In genomic region chr19:34316247-34316646, GRCh38 we compare ENCODE assay signal across 21 cellular contexts. TPM values are rescaled to one million over a fixed set of nuclear protein-coding genes. Genes with fewer than 3 reads are reported as not detected.
DNase-seq lines count a peak whose midpoint lies in the region; ATAC-seq and TF ChIP-seq lines count a peak whose summit lies in the region.
"Had no signal": no experiment of that assay in that cellular context is flagged by ENCODE, and none has a peak within 500 bp of the region (broad histone marks: within the 10 kb centered on the region; RNA-seq: fewer than 3 reads in every experiment).

No MANE protein-coding gene starts in this region.

- BruUV-seq in OCI-LY7 (replicated peaks; lab: Mats Ljungman, UMichigan) = no TSS peak

- intact Hi-C loops in OCI-LY7 (cut with micrococcal nuclease; ENCODE audit: unreplicated experiment) = no loop called here

- no peaks in the 10 kb centered on the region for H4K20me1 ChIP-seq in OCI-LY7 (ENCODE audit: insufficient read depth, low read length)

- peak overlapping the region; percentile 43 for H3K4me2 ChIP-seq in OCI-LY7 (ENCODE audit: low read length)

- no peak overlapping the region for H2AFZ ChIP-seq in OCI-LY7 (ENCODE audit: low read length)
- H2AFZ ChIP-seq: parathyroid adenoma had no signal

- no peak for DNase-seq in CD8-positive, alpha-beta memory T cell
- DNase-seq in OCI-LY7 (ENCODE audit: low spot score) (no peak), memory B cell (ENCODE audit: low spot score in 2 of 2) (no peak), NCI-H1092 treated with DMSO at 0.1 percent for 48 hours (lab: John Stamatoyannopoulos, UW) (no peak), NCI-H446 treated with DMSO at 0.1 percent for 48 hours (lab: John Stamatoyannopoulos, UW) (no peak)
- DNase-seq: activated gamma-delta T cell treated with Interleukin-2 at 50 U/mL for 16 hours; AML-193; caudate nucleus; GDM1; mesendoderm; MM.1S; NCI-H1694; SHP77 treated with DMSO at 0.1 percent for 48 hours; stimulated activated CD4-positive, alpha-beta T cell treated with anti-CD3 and anti-CD28 coated beads, Interleukin-2, amount 100 ng/mL, for 24 hours; thyroid gland had no signal

- no peaks in the 10 kb centered on the region for H3K36me3 ChIP-seq in CD8-positive, alpha-beta memory T cell (ENCODE audit: insufficient read depth, low read length)
- H3K36me3 ChIP-seq in OCI-LY7 (ENCODE audit: insufficient read depth, low read length) = no peaks in the 10 kb centered on the region
- H3K36me3 ChIP-seq: thyroid gland had no signal

- peaks cover 31 to 45% (median 44%) of the 10 kb centered on the region in 3 donors for H3K4me1 Mint-ChIP-seq in CD8-positive, alpha-beta memory T cell
- H3K4me1 Mint-ChIP-seq in memory B cell = peaks cover 43% of the 10 kb centered on the region
- H3K4me1 Mint-ChIP-seq in stimulated activated memory B cell treated with anti-CD40 and anti-IgM and Interleukin-4, amounts not matched to agents 10 μg/mL and 1 μg/mL and 100 μg/mL, for 72 hours = peaks cover 61% of the 10 kb centered on the region

- H3K4me3 Mint-ChIP-seq in CD8-positive, alpha-beta memory T cell = peak overlapping the region in 1 of 7 donors; percentile 25
- no peak overlapping the region for H3K4me3 Mint-ChIP-seq in memory B cell
- no peak overlapping the region for H3K4me3 Mint-ChIP-seq in stimulated activated memory B cell treated with anti-CD40 and anti-IgM and Interleukin-4, amounts not matched to agents 10 μg/mL and 1 μg/mL and 100 μg/mL, for 72 hours
- H3K4me3 Mint-ChIP-seq: natural killer cell treated with Interleukin-12 subunit alpha and Interleukin-12 subunit beta and Interleukin-15 and Interleukin-18, amount 100 ng/mL, for 72 hours had no signal

- no peak overlapping the region for H3K27ac ChIP-seq in CD8-positive, alpha-beta memory T cell (ENCODE audit: low read depth, low read length)
- peak overlapping the region; percentile 14 for H3K27ac ChIP-seq in OCI-LY7 (ENCODE audit: low read depth, low read length, poor library complexity, severe bottlenecking)

- no peak for TF ChIP-seq CTCF in OCI-LY7 (conservative IDR thresholded peaks at IDR 0.05; ENCODE audit: low read length)

- ATAC-seq in memory B cell (ENCODE audit: low read depth) = no peak
- ATAC-seq in stimulated activated memory B cell treated with anti-CD40 and anti-IgM and Interleukin-4, amounts not matched to agents 10 μg/mL and 1 μg/mL and 100 μg/mL, for 72 hours = no peak
- ATAC-seq in GM21576 (IDR thresholded peaks at IDR 0.05; ENCODE audit: unreplicated experiment) = no peak
- ATAC-seq: esophagus mucosa; natural killer cell treated with Interleukin-12 subunit alpha and Interleukin-12 subunit beta and Interleukin-15 and Interleukin-18, amount 100 ng/mL, for 72 hours had no signal

- H3K36me3 Mint-ChIP-seq in CD8-positive, alpha-beta memory T cell = peaks cover 3 to 18% (median 9%) of the 10 kb centered on the region in 3 donors
- peaks cover 5% of the 10 kb centered on the region for H3K36me3 Mint-ChIP-seq in memory B cell
- peaks cover 7% of the 10 kb centered on the region for H3K36me3 Mint-ChIP-seq in stimulated activated memory B cell treated with anti-CD40 and anti-IgM and Interleukin-4, amounts not matched to agents 10 μg/mL and 1 μg/mL and 100 μg/mL, for 72 hours

- H3K4me3 ChIP-seq in CD8-positive, alpha-beta memory T cell (ENCODE audit: low read length) = no peak overlapping the region
- H3K4me3 ChIP-seq in OCI-LY7 (ENCODE audit: low read depth, low read length, poor library complexity, severe bottlenecking) = no peak overlapping the region
- H3K4me3 ChIP-seq: thyroid gland had no signal

- H3K27me3 Mint-ChIP-seq in CD8-positive, alpha-beta memory T cell = no peaks in the 10 kb centered on the region
- H3K27me3 Mint-ChIP-seq in memory B cell = no peaks in the 10 kb centered on the region
- H3K27me3 Mint-ChIP-seq in stimulated activated memory B cell treated with anti-CD40 and anti-IgM and Interleukin-4, amounts not matched to agents 10 μg/mL and 1 μg/mL and 100 μg/mL, for 72 hours = no peaks in the 10 kb centered on the region
- H3K27me3 Mint-ChIP-seq: IgD-negative memory B cell; natural killer cell treated with Interleukin-12 subunit alpha and Interleukin-12 subunit beta and Interleukin-15 and Interleukin-18, amount 100 ng/mL, for 72 hours had no signal

- CTCF ChIA-PET in CD8-positive, alpha-beta memory T cell (lab: Charles Lee) = interaction anchor here (0.8 kb wide), 1 partner anchor 47 kb away, joined by 3 read pairs; no protein-coding TSS in a partner anchor
- CTCF ChIA-PET in OCI-LY7 (lab: Charles Lee; ENCODE audit: unreplicated experiment) = interaction anchor here (0.7 kb wide), 1 partner anchor 19 kb away, joined by 3 read pairs; no protein-coding TSS in a partner anchor

- no peaks in the 10 kb centered on the region for H3K27me3 ChIP-seq in CD8-positive, alpha-beta memory T cell (ENCODE audit: insufficient read depth, low read length, poor library complexity, severe bottlenecking)
- H3K27me3 ChIP-seq: thyroid gland had no signal

- peaks cover 28% of the 10 kb centered on the region; the same call in 1 of the 2 replicates for H3K79me2 ChIP-seq in OCI-LY7 (ENCODE audit: insufficient read depth, low read depth, low read length)

- peaks cover 24% of the 10 kb centered on the region for H3K4me1 ChIP-seq in CD8-positive, alpha-beta memory T cell (ENCODE audit: insufficient read depth, low read length)
- H3K4me1 ChIP-seq in OCI-LY7 (ENCODE audit: insufficient read depth, low read length, poor library complexity, severe bottlenecking) = peaks cover 65% of the 10 kb centered on the region

- H3K9me3 ChIP-seq in CD8-positive, alpha-beta memory T cell (ENCODE audit: low read length) = no peaks in the 10 kb centered on the region
- no peaks in the 10 kb centered on the region for H3K9me3 ChIP-seq in OCI-LY7 (ENCODE audit: low read length)
- H3K9me3 ChIP-seq: thyroid gland had no signal

- H3K27ac Mint-ChIP-seq in CD8-positive, alpha-beta memory T cell = peak overlapping the region in 6 of 8 donors; percentile 27 to 87 (median 81)
- peak overlapping the region; percentile 17 for H3K27ac Mint-ChIP-seq in memory B cell
- peak overlapping the region; percentile 46 for H3K27ac Mint-ChIP-seq in stimulated activated memory B cell treated with anti-CD40 and anti-IgM and Interleukin-4, amounts not matched to agents 10 μg/mL and 1 μg/mL and 100 μg/mL, for 72 hours

- H3K9me3 Mint-ChIP-seq in CD8-positive, alpha-beta memory T cell = no peaks in the 10 kb centered on the region
- H3K9me3 Mint-ChIP-seq in memory B cell = no peaks in the 10 kb centered on the region
- H3K9me3 Mint-ChIP-seq in stimulated activated memory B cell treated with anti-CD40 and anti-IgM and Interleukin-4, amounts not matched to agents 10 μg/mL and 1 μg/mL and 100 μg/mL, for 72 hours = no peaks in the 10 kb centered on the region
- H3K9me3 Mint-ChIP-seq: IgD-negative memory B cell; natural killer cell treated with Interleukin-12 subunit alpha and Interleukin-12 subunit beta and Interleukin-15 and Interleukin-18, amount 100 ng/mL, for 72 hours had no signal

- POLR2A ChIA-PET in CD8-positive, alpha-beta memory T cell (lab: Charles Lee) = interaction anchor here (0.6 kb wide), 1 partner anchor 15 kb away, joined by 4 read pairs; no protein-coding TSS in a partner anchor
- POLR2A ChIA-PET in OCI-LY7 (lab: Charles Lee) = interaction anchor here (0.8 to 2.9 kb wide), 6 partner anchors 11 to 142 kb away, joined by 3 to 16 read pairs (median 4); no protein-coding TSS in a partner anchor

- no peaks in the 10 kb centered on the region for H3K9me2 ChIP-seq in OCI-LY7 (ENCODE audit: insufficient read depth, low read length)

RNA-seq across cellular contexts. Expression of gene GPI, which starts 48.7 kb away (rescaled TPM):
- total RNA-seq in CD8-positive, alpha-beta memory T cell = 100 to 1,000 TPM; 478 to 484 TPM
- polyA plus RNA-seq in CD8-positive, alpha-beta memory T cell = 213 TPM
- 104 and 111 TPM in 2 replicates for total RNA-seq in OCI-LY7 (2014; rRNA removed; shearing (Covaris generic))
- 207 and 218 TPM in 2 replicates for total RNA-seq in OCI-LY7 (2022)

Comparison
In these comparisons a context has a peak if more than half of its experiments do, and no peak if none do; other contexts are left out.
1. H3K27ac Mint-ChIP-seq: peak in every context shown above with its lines; median percentile 81 in CD8-positive, alpha-beta memory T cell; 46 in stimulated activated memory B cell treated with anti-CD40 and anti-IgM and Interleukin-4, amounts not matched to agents 10 μg/mL and 1 μg/mL and 100 μg/mL, for 72 hours; 17 in memory B cell.